ENCODE assay signal across 8 cellular contexts in the genomic region with DNA sequence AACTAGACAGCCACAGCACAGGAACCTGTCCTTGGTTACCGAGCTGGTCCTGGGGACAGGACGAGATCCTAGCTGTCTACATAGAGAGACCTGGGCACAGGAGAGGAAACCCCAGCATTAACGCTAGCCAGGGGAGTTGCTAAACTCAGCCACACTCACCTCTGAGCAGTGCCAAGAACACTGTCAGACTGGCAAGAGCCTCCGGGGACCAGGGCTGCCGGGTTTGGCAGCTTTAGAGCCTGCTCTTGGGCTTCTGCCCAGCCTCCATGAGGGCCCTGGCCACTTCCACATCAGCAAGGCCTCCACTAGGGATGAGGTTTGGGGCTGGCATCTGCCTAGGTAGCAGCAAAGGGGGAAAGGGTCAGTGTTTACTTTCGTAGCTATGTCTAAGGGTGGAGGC. TPM values are rescaled to one million over a fixed set of nuclear protein-coding genes. Genes with fewer than 3 reads are reported as not detected.
DNase-seq lines count a peak whose midpoint lies in the region; ATAC-seq and TF ChIP-seq lines count a peak whose summit lies in the region.

No MANE protein-coding gene starts in this region.

- H3K4me3 ChIP-seq in lung, result no peak overlapping the region
- peak overlapping the region in 2 of 4 donors; percentile 29 to 39 for H3K4me3 ChIP-seq in transverse colon

- TF ChIP-seq POLR2A in transverse colon (IDR thresholded peaks at IDR 0.05), result no peak

- H3K36me3 ChIP-seq in lung (ENCODE audit: control insufficient read depth in 2 of 2, insufficient read depth in 2 of 2, low read length in 2 of 2), result peaks cover 0 to 18% of the 10 kb centered on the region in 2 donors
- H3K36me3 ChIP-seq in transverse colon, result peaks cover 0 to 11% (median 5%) of the 10 kb centered on the region in 4 donors

- no peak for TF ChIP-seq EP300 in transverse colon (IDR thresholded peaks at IDR 0.05; ENCODE audit: low read depth)

- intact Hi-C loops in transverse colon (cut with DNase I; ENCODE audit: low total_unique reads), result no loop called here

- WGBS in lung, 2 donors, result 28 to 44% methylated on average over 6 of the region's 6 CpGs
- WGBS in transverse colon (ENCODE audit: low coverage in 1 of 2), 2 donors, result 41 to 43% methylated on average over 1 to 6 of the region's 6 CpGs

- H3K4me3 Mint-ChIP-seq in activated naive CD4-positive, alpha-beta T cell treated with anti-CD3 and anti-CD28 coated beads, Interleukin-2, amount 50 U/mL, for 24 hours, result peak overlapping the region; percentile 87
- H3K4me3 Mint-ChIP-seq in brain, result peak overlapping the region; percentile 31 to 87 (median 82)

- ATAC-seq in lung (ENCODE audit: insufficient read depth, low FRiP score) (no peak), GM18909 (IDR thresholded peaks at IDR 0.05; ENCODE audit: poor library complexity, unreplicated experiment) (no peak)

- in situ Hi-C loops in transverse colon (cut with MboI; ENCODE audit: low pct_ligation_motif_present in 1 of 4, low pct_unique_long_range_greater_than_20kb in 1 of 4, low sequenced_read_pairs in 3 of 4), result loop anchor here in 2 of 4 donors (25.0 kb wide), 1 partner anchor 102 kb away; a partner anchor contains a TSS

- peaks cover 2% of the 10 kb centered on the region for H3K36me3 Mint-ChIP-seq in activated naive CD4-positive, alpha-beta T cell treated with anti-CD3 and anti-CD28 coated beads, Interleukin-2, amount 50 U/mL, for 24 hours
- H3K36me3 Mint-ChIP-seq in brain, result no peaks in the 10 kb centered on the region

- H3K27me3 ChIP-seq in lung (ENCODE audit: control insufficient read depth, insufficient read depth) (no peaks in the 10 kb centered on the region), transverse colon (no peaks in the 10 kb centered on the region)

- no peaks in the 10 kb centered on the region for H3K9me3 Mint-ChIP-seq in activated naive CD4-positive, alpha-beta T cell treated with anti-CD3 and anti-CD28 coated beads, Interleukin-2, amount 50 U/mL, for 24 hours
- no peaks in the 10 kb centered on the region for H3K9me3 Mint-ChIP-seq in brain

- H3K27me3 Mint-ChIP-seq in activated naive CD4-positive, alpha-beta T cell treated with anti-CD3 and anti-CD28 coated beads, Interleukin-2, amount 50 U/mL, for 24 hours, result no peaks in the 10 kb centered on the region
- no peaks in the 10 kb centered on the region for H3K27me3 Mint-ChIP-seq in brain

- peak overlapping the region; percentile 98 for H3K27ac Mint-ChIP-seq in activated naive CD4-positive, alpha-beta T cell treated with anti-CD3 and anti-CD28 coated beads, Interleukin-2, amount 50 U/mL, for 24 hours
- peak overlapping the region; percentile 85 to 99 (median 98) for H3K27ac Mint-ChIP-seq in brain

- H3K9me3 ChIP-seq in lung (ENCODE audit: control insufficient read depth in 2 of 2, insufficient read depth in 1 of 2, low read length in 1 of 2), result no peaks in the 10 kb centered on the region
- H3K9me3 ChIP-seq in transverse colon, result no peaks in the 10 kb centered on the region

- no peak for DNase-seq in activated naive CD4-positive, alpha-beta T cell treated with anti-CD3 and anti-CD28 coated beads, Interleukin-2, amount 50 U/mL, for 16 hours
- DNase-seq in lung (ENCODE audit: low spot score) (peak; percentile 62), transverse colon (no peak), activated gamma-delta T cell treated with Interleukin-2 at 50 U/mL for 16 hours (no peak), CD1c-positive myeloid dendritic cell (ENCODE audit: extremely low spot score) (no peak)

- H3K27ac ChIP-seq in lung (ENCODE audit: low read depth in 1 of 2, low read length in 1 of 2), result peak overlapping the region; percentile 96 to 98
- H3K27ac ChIP-seq in transverse colon, result peak overlapping the region; percentile 96 to 98 (median 98)

- H3K4me1 Mint-ChIP-seq in activated naive CD4-positive, alpha-beta T cell treated with anti-CD3 and anti-CD28 coated beads, Interleukin-2, amount 50 U/mL, for 24 hours, result peaks cover 81% of the 10 kb centered on the region
- peaks cover 63% of the 10 kb centered on the region for H3K4me1 Mint-ChIP-seq in brain

- TF ChIP-seq CTCF in brain (conservative IDR thresholded peaks at IDR 0.05) (no peak), lung (IDR thresholded peaks at IDR 0.05; ENCODE audit: control extremely low read depth, extremely low read depth) (no peak), transverse colon (IDR thresholded peaks at IDR 0.05) (no peak)

- H3K4me1 ChIP-seq in lung (ENCODE audit: control insufficient read depth in 2 of 2, insufficient read depth in 2 of 2, low read length in 2 of 2) (peaks cover 20 to 46% of the 10 kb centered on the region in 2 donors), transverse colon (peaks cover 73 to 95% (median 92%) of the 10 kb centered on the region in 4 donors)

RNA-seq across cellular contexts. Expression of a gene that starts 6.7 kb away (rescaled TPM):
- polyA plus RNA-seq in brain (ENCODE audit: insufficient read depth, low read depth, low replicate concordance), result 58.7 TPM
- 100 to 1,000 TPM; 106 to 258 TPM for total RNA-seq in lung
- polyA plus RNA-seq in lung, result 100 to 1,000 TPM in 1 of 2 donors, 10 to 100 TPM in 1; 92.1 to 188 TPM
- 100 to 1,000 TPM in 3 of 4 donors, 10 to 100 TPM in 1; 80.0 to 356 (median 200) TPM for total RNA-seq in transverse colon

RNA-seq across cellular contexts. Expression of a gene that starts 15.3 kb away (rescaled TPM):
- polyA plus RNA-seq in brain (ENCODE audit: insufficient read depth, low read depth, low replicate concordance), result 119 TPM
- total RNA-seq in lung, result 100 to 1,000 TPM in 1 of 2 donors, 10 to 100 TPM in 1; 83.8 to 119 TPM
- 100 to 1,000 TPM; 110 to 137 TPM for polyA plus RNA-seq in lung
- total RNA-seq in transverse colon, result 100 to 1,000 TPM in 2 of 4 donors, 10 to 100 TPM in 2; 14.3 to 111 (median 100) TPM

RNA-seq across cellular contexts. Expression of a gene that starts 15.7 kb away (rescaled TPM):
- 115 TPM for polyA plus RNA-seq in brain (ENCODE audit: insufficient read depth, low read depth, low replicate concordance)
- 100 to 1,000 TPM in 1 of 2 donors, 10 to 100 TPM in 1; 72.9 to 193 TPM for total RNA-seq in lung
- 10 to 100 TPM; 62.0 to 84.2 TPM for polyA plus RNA-seq in lung
- 100 to 1,000 TPM in 3 of 4 donors, 10 to 100 TPM in 1; 96.9 to 466 (median 174) TPM for total RNA-seq in transverse colon

RNA-seq across cellular contexts. Expression of a gene that starts 24.8 kb away (rescaled TPM):
- 0.39 TPM for polyA plus RNA-seq in brain (ENCODE audit: insufficient read depth, low read depth, low replicate concordance)
- total RNA-seq in lung, result 1 to 10 TPM in 1 of 2 donors, under 1 TPM in 1; 0.60 to 3.2 TPM
- 1 to 10 TPM; 1.0 to 3.3 TPM for polyA plus RNA-seq in lung
- total RNA-seq in transverse colon, result 1 to 10 TPM in 2 of 4 donors, not detected in 2; 2.5 to 3.0 TPM
